In the genomic region with DNA sequence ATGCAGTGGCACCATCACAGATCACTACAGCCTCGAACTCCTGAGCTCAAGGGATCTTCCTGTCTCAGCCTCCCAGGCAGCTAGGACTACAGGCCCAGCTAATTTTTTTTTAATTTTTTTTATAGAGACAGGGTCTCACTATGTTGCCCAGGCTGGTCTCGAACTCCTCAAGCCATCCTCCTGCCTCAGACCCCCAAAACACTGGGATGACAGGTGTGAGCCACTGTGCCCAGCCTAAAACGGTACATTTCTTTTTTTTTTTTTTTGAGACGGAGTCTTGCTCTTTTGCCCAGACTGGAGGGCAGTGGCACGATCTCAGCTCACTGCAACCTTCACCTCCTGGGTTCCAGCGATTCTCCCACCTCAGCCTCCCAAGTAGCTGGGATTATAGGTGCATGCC, we compare ENCODE assay signal across 1 cellular context.
A peak's percentile ranks its signal among the peaks of the same experiment; 100 is the strongest.
TF ChIP-seq lines count a peak whose summit lies in the region.

No MANE protein-coding gene starts in this region.

TF ChIP-seq in WTC11, 78 proteins besides CTCF, POLR2A, EP300 and RAD21:
- TF ChIP-seq ZNF121 (CRISPR knock-in tag; IDR thresholded peaks at IDR 0.05): peak; percentile 60; the same call in 1 of the 2 replicates
